In the genomic region with DNA sequence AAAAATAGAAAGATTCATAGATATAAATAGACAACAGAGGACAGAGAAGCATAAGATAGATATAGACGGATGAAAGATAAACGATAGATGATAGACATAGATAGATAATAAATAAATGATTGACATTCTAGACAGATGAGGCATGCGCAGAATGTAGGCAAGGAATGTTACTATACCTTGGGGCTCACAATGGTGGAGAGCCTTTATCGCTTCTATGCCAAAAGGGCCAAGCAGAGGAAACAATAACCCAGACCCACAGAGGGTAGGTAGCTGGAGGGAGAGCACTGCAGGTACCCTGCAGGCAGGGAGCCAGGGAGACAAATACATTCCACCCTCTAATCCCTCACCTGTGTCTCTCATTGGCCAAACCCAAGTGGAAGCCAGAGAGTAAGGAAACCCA, we compare ENCODE assay signal across 35 cellular contexts.
"Had no signal": no experiment of that assay in that cellular context is flagged by ENCODE, and none has a peak within 500 bp of the region (broad histone marks: within the 10 kb centered on the region; RNA-seq: fewer than 3 reads in every experiment).

No MANE protein-coding gene starts in this region.

- H3K4me3 ChIP-seq: MG63 had no signal

- DNase-seq: Karpas-422, Kasumi-1, MG63, MM.1S, MV-4-11, NCI-H1048, NCI-H1092, NCI-H1092 treated with DMSO at 0.1 percent for 48 hours, NCI-H1105, NCI-H1105 treated with DMSO at 0.1 percent for 48 hours, NCI-H1417, NCI-H1417 treated with DMSO at 0.1 percent for 48 hours, NCI-H1436, NCI-H1436 treated with DMSO at 0.1 percent for 48 hours, NCI-H146, NCI-H1694, NCI-H1694 treated with DMSO at 0.1 percent for 48 hours, NCI-H187, NCI-H187 treated with DMSO at 0.1 percent for 48 hours, NCI-H1930, NCI-H2029, NCI-H2029 treated with DMSO at 0.1 percent for 48 hours, NCI-H2081, NCI-H2081 treated with DMSO at 0.1 percent for 48 hours, NCI-H2107, NCI-H2171, NCI-H2171 treated with DMSO at 0.1 percent for 48 hours, NCI-H2227 treated with DMSO at 0.1 percent for 48 hours, NCI-H226, NCI-H345, NCI-H446, NCI-H446 treated with DMSO at 0.1 percent for 48 hours, NCI-H510A, NCI-H510A treated with DMSO at 0.1 percent for 48 hours, NCI-H524 had no signal

- H3K36me3 ChIP-seq: MG63 had no signal
